In genomic region chrX:20294284-20294683, GRCh38 we compare ENCODE assay signal across 4 cellular contexts.
"Had no signal": no experiment of that assay in that cellular context is flagged by ENCODE, and none has a peak within 500 bp of the region (broad histone marks: within the 10 kb centered on the region; RNA-seq: fewer than 3 reads in every experiment).

No MANE protein-coding gene starts in this region.

- H3K4me3 ChIP-seq: K562 had no signal

- ATAC-seq: HepG2, K562 had no signal

- DNase-seq: IMR-90, KBM-7 had no signal
